In the genomic region with DNA sequence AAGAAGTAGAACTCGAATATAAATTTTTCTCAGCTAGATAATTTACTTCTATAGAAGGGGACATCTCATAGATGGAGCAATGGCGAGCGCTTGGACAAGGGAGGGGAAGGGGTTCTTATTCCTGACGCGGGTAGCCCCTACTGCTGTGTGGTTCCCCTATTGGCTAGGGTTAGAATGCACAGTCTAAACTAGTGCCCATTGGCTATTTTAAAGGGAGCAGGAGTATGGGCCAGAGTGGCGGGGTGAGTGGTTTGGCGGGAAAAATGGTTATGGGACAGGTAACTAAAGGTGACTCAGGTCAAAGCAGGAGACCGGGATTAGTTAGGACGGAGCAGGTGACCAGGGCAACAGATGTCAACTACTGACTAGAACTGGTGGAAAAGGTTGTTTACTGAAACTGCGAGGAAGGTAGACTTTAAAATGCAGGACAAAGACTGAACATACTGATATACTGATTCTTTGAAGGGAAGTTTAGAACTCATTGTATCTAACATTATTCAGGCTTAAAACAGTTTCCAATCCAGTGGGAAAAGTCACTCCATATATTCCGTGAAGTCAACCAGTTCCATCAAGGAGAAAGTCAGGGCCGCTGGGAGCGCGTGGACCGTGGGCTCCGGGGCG, we compare ENCODE assay signal across 8 cellular contexts. TPM values are rescaled to one million over a fixed set of nuclear protein-coding genes. Genes with fewer than 3 reads are reported as not detected.
DNase-seq lines count a peak whose midpoint lies in the region; ATAC-seq and TF ChIP-seq lines count a peak whose summit lies in the region.

No MANE protein-coding gene starts in this region.

- H3K4me3 ChIP-seq in WI38 (ENCODE audit: low read depth, low read length) (peak overlapping the region; percentile 66), psoas muscle (peak overlapping the region; percentile 88)

- no peak for TF ChIP-seq CTCF in WI38 (IDR thresholded peaks at IDR 0.05; ENCODE audit: low read depth, low read length)
- TF ChIP-seq CTCF in foreskin keratinocyte (conservative IDR thresholded peaks at IDR 0.05), result no peak
- TF ChIP-seq CTCF in psoas muscle (IDR thresholded peaks at IDR 0.05), result no peak

- no peaks in the 10 kb centered on the region for H3K27me3 ChIP-seq in foreskin keratinocyte
- H3K27me3 ChIP-seq in psoas muscle (ENCODE audit: insufficient read depth in 3 of 3, low read length in 2 of 3), result no peaks in the 10 kb centered on the region

- H3K36me3 ChIP-seq in psoas muscle (ENCODE audit: insufficient read depth in 1 of 2, low read depth in 1 of 2), result peaks cover 0 to 8% of the 10 kb centered on the region in 2 donors

- ATAC-seq in foreskin keratinocyte (peak; percentile 21), psoas muscle (peak in 1 of 4 donors; percentile 9), HG02973 (IDR thresholded peaks at IDR 0.05; ENCODE audit: unreplicated experiment) (no peak), HG02852 (IDR thresholded peaks at IDR 0.05; ENCODE audit: unreplicated experiment) (no peak)

- DNase-seq in EL, result peak; percentile 15
- peak; percentile 22 for DNase-seq in LHCN-M2 (ENCODE audit: low read depth)
- peak in 1 of 2 donors; percentile 29 for DNase-seq in foreskin keratinocyte
- DNase-seq in psoas muscle, result no peak
- DNase-seq in cortex of kidney (lab: John Stamatoyannopoulos, UW), result no peak

- no peaks in the 10 kb centered on the region for H3K9me3 ChIP-seq in psoas muscle

- 10 to 12% (median 12%) methylated on average over 17 of the region's 17 CpGs for WGBS in psoas muscle, 3 donors

- intact Hi-C loops in psoas muscle (cut with DNase I), result no loop called here

- H3K4me1 ChIP-seq in foreskin keratinocyte, result no peaks in the 10 kb centered on the region
- H3K4me1 ChIP-seq in psoas muscle, result peaks cover 14% of the 10 kb centered on the region

- H3K27ac ChIP-seq in foreskin keratinocyte, result peak overlapping the region; percentile 80
- peak overlapping the region; percentile 89 for H3K27ac ChIP-seq in psoas muscle

RNA-seq across cellular contexts. Expression of a gene that starts 0.9 kb away (rescaled TPM):
- total RNA-seq in LHCN-M2 (2014; rRNA removed), result 65.0 and 67.9 TPM in 2 replicates
- 47.1 TPM for polyA plus RNA-seq in LHCN-M2 (2012)
- total RNA-seq in foreskin keratinocyte, result 59.5 and 60.1 TPM in 2 replicates
- 64.4 and 66.8 TPM in 2 replicates for polyA plus RNA-seq in foreskin keratinocyte
- 10 to 100 TPM; 20.6 to 33.5 (median 24.1) TPM for total RNA-seq in psoas muscle
- 10 to 100 TPM; 35.6 to 48.6 (median 41.4) TPM for polyA plus RNA-seq in psoas muscle

RNA-seq across cellular contexts. Expression of a gene that starts 29.4 kb away (rescaled TPM):
- total RNA-seq in LHCN-M2 (2014; rRNA removed) (0.63 and 0.83 TPM in 2 replicates), foreskin keratinocyte (0.28 and 0.37 TPM in 2 replicates), psoas muscle (1 to 10 TPM in 3 of 4 donors, under 1 TPM in 1; 0.88 to 1.4 (median 1.2) TPM)
- polyA plus RNA-seq in LHCN-M2 (2012), result 0.40 TPM
- polyA plus RNA-seq in foreskin keratinocyte (0.79 TPM in 2 replicates), psoas muscle (1 to 10 TPM in 1 of 3 donors, under 1 TPM in 2; 0.55 to 1.8 (median 0.98) TPM)

RNA-seq across cellular contexts. Expression of a gene that starts 39.5 kb away (rescaled TPM):
- total RNA-seq in LHCN-M2 (2014; rRNA removed) (29.2 and 38.7 TPM in 2 replicates), foreskin keratinocyte (46.1 and 51.0 TPM in 2 replicates), psoas muscle (10 to 100 TPM in 1 of 4 donors, 1 to 10 TPM in 3; 4.6 to 11.8 (median 9.0) TPM)
- polyA plus RNA-seq in LHCN-M2 (2012), result 21.7 TPM
- polyA plus RNA-seq in foreskin keratinocyte (53.9 and 57.4 TPM in 2 replicates), psoas muscle (10 to 100 TPM in 2 of 3 donors, 1 to 10 TPM in 1; 9.6 to 19.4 (median 12.3) TPM)

Comparison
In these comparisons a context has a peak if more than half of its experiments do, and no peak if none do; other contexts are left out.
1. DNase-seq: peak in EL (single experiment) and LHCN-M2 (single experiment); none in psoas muscle (0 of 2) and cortex of kidney (single experiment).